Comparison of ENCODE assay signal across 19 cellular contexts in the genomic region with DNA sequence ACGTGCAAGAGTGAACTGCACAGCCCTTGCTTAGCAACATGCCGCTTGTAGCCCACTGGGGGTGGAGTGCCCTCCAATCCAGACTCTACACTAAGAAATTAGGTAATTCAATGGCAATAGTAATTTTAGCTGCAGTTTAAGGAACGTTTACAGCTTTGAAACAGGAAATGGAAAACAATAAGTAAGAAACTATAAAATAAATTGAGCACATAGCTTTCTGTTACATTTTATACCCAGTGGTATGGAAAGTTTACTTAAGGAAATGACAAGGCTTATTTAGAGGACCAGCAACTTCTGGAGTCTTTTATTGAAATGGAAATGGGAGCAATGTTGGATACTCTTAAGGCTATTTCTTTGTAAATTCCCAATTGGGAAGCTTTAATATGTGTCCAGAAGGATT.
DNase-seq lines count a peak whose midpoint lies in the region; ATAC-seq and TF ChIP-seq lines count a peak whose summit lies in the region.
"Had no signal": no experiment of that assay in that cellular context is flagged by ENCODE, and none has a peak within 500 bp of the region (broad histone marks: within the 10 kb centered on the region; RNA-seq: fewer than 3 reads in every experiment).

No MANE protein-coding gene starts in this region.

- ATAC-seq in psoas muscle (no peak), GM21825 (IDR thresholded peaks at IDR 0.05; ENCODE audit: unreplicated experiment) (no peak), HG03159 (IDR thresholded peaks at IDR 0.05; ENCODE audit: unreplicated experiment) (no peak)
- ATAC-seq: A549, GM12878 had no signal

- 75 to 77% (median 77%) methylated on average over 3 of the region's 3 CpGs for WGBS in psoas muscle, 3 donors

- no peaks in the 10 kb centered on the region for H3K79me2 ChIP-seq in OCI-LY1 (ENCODE audit: insufficient read depth, low read length)

- no peaks in the 10 kb centered on the region for H4K20me1 ChIP-seq in OCI-LY1 (ENCODE audit: insufficient read depth, low read length)
- H4K20me1 ChIP-seq: BLaER1 had no signal

- H3K9me2 ChIP-seq in OCI-LY1 (ENCODE audit: low read depth, low read length), result no peaks in the 10 kb centered on the region

- TF ChIP-seq CTCF in OCI-LY1 (IDR thresholded peaks at IDR 0.05; ENCODE audit: low read length) (no peak), psoas muscle (IDR thresholded peaks at IDR 0.05) (no peak)

- no peaks in the 10 kb centered on the region for H3K36me3 ChIP-seq in OCI-LY1 (ENCODE audit: insufficient read depth, low read length)
- no peaks in the 10 kb centered on the region for H3K36me3 ChIP-seq in psoas muscle (ENCODE audit: insufficient read depth in 1 of 2, low read depth in 1 of 2)
- H3K36me3 ChIP-seq: BLaER1, HAP-1 had no signal

- no peak overlapping the region for H3K9ac ChIP-seq in OCI-LY1 (ENCODE audit: low read length)
- H3K9ac ChIP-seq: BLaER1 had no signal

- H3K27ac ChIP-seq in OCI-LY1 (ENCODE audit: low read depth, low read length, poor library complexity, severe bottlenecking), result peak overlapping the region; percentile 7
- H3K27ac ChIP-seq in psoas muscle, result peak overlapping the region; percentile 96
- H3K27ac ChIP-seq: A549, BLaER1, HL-60 had no signal

- peak; percentile 16 to 25 for DNase-seq in NCI-H526 (lab: John Stamatoyannopoulos, UW)
- no peak for DNase-seq in NCI-H526 treated with DMSO at 0.1 percent for 48 hours (lab: John Stamatoyannopoulos, UW)
- peak; percentile 73 for DNase-seq in dermis blood vessel endothelial cell
- DNase-seq in psoas muscle, result no peak
- no peak for DNase-seq in activated CD4-positive, alpha-beta T cell treated with anti-CD3 and anti-CD28 coated beads for 4 hours
- DNase-seq: CD4-positive, alpha-beta memory T cell; COR-L47; DMS 273 treated with DMSO at 0.1 percent for 48 hours; DMS53; DND-41; EL had no signal

- intact Hi-C loops in psoas muscle (cut with DNase I), result no loop called here

- H3F3A ChIP-seq in OCI-LY1 (ENCODE audit: insufficient read depth, low read length), result no peaks in the 10 kb centered on the region

- H3K4me1 ChIP-seq in OCI-LY1 (ENCODE audit: insufficient read depth, low read length, severe bottlenecking), result peaks cover 28% of the 10 kb centered on the region
- H3K4me1 ChIP-seq in psoas muscle, result peaks cover 18% of the 10 kb centered on the region
- H3K4me1 ChIP-seq: A549 had no signal

- no peaks in the 10 kb centered on the region for H3K9me3 ChIP-seq in OCI-LY1 (ENCODE audit: low read length)
- H3K9me3 ChIP-seq in psoas muscle, result no peaks in the 10 kb centered on the region
- H3K9me3 ChIP-seq: A549, BLaER1, HAP-1 had no signal

- no peak overlapping the region for H3K4me2 ChIP-seq in OCI-LY1 (ENCODE audit: low read length)
- H3K4me2 ChIP-seq: A549, BLaER1 had no signal

- H2AFZ ChIP-seq in OCI-LY1 (ENCODE audit: low read length), result no peak overlapping the region

- H3K4me3 ChIP-seq in OCI-LY1 (ENCODE audit: low read depth, low read length, poor library complexity, severe bottlenecking), result no peak overlapping the region
- H3K4me3 ChIP-seq in psoas muscle, result no peak overlapping the region
- H3K4me3 ChIP-seq: A549, BLaER1, GM12878, HAP-1 had no signal

- no peaks in the 10 kb centered on the region for H3K27me3 ChIP-seq in OCI-LY1 (ENCODE audit: insufficient read depth, low read length)
- no peaks in the 10 kb centered on the region for H3K27me3 ChIP-seq in psoas muscle (ENCODE audit: insufficient read depth in 3 of 3, low read length in 2 of 3)
- H3K27me3 ChIP-seq: BLaER1 had no signal

Comparison
In these comparisons a context has a peak if more than half of its experiments do, and no peak if none do; other contexts are left out.
1. DNase-seq: peak in NCI-H526 (2 of 2) and dermis blood vessel endothelial cell (single experiment); none in NCI-H526 treated with DMSO at 0.1 percent for 48 hours (single experiment), psoas muscle (0 of 2) and activated CD4-positive, alpha-beta T cell treated with anti-CD3 and anti-CD28 coated beads for 4 hours (0 of 2).